In genomic region chr18:45838302-45839070, GRCh38 we compare ENCODE assay signal across 11 cellular contexts. TPM values are rescaled to one million over a fixed set of nuclear protein-coding genes. Genes with fewer than 3 reads are reported as not detected.
DNase-seq lines count a peak whose midpoint lies in the region; ATAC-seq and TF ChIP-seq lines count a peak whose summit lies in the region.
"Had no signal": no experiment of that assay in that cellular context is flagged by ENCODE, and none has a peak within 500 bp of the region (broad histone marks: within the 10 kb centered on the region; RNA-seq: fewer than 3 reads in every experiment).

No MANE protein-coding gene starts in this region.

- ATAC-seq in T-helper 17 cell (no peak), left ventricle myocardium superior (peak; percentile 56)

- intact Hi-C loops in left ventricle myocardium superior (cut with micrococcal nuclease): loop anchor here (10.0 kb wide), 1 partner anchor 114 kb away; the partner anchor contains the start of gene SLC14A1

- no peaks in the 10 kb centered on the region for H3K9me3 ChIP-seq in T-helper 17 cell (ENCODE audit: control insufficient read depth, low read length, poor library complexity, severe bottlenecking)
- H3K9me3 ChIP-seq in parathyroid adenoma (ENCODE audit: control insufficient read depth, low read length): no peaks in the 10 kb centered on the region

- H3K79me2 ChIP-seq in parathyroid adenoma: no peaks in the 10 kb centered on the region

- no peaks in the 10 kb centered on the region for H3K27me3 ChIP-seq in parathyroid adenoma (ENCODE audit: control insufficient read depth, insufficient read depth, low read length)

- peak overlapping the region; percentile 81 for H2AFZ ChIP-seq in parathyroid adenoma

- in situ Hi-C loops in GM13977 (cut with MboI; ENCODE audit: low pct_unique_long_range_greater_than_20kb, low sequenced_read_pairs, unreplicated experiment): no loop called here

- no peak overlapping the region for H3K4me3 ChIP-seq in parathyroid adenoma (ENCODE audit: low read depth, low read length)

- peak overlapping the region; percentile 74 for H3K4me3 Mint-ChIP-seq in T-helper 17 cell

- no peak for TF ChIP-seq CTCF in parathyroid adenoma (IDR thresholded peaks at IDR 0.05)
- TF ChIP-seq CTCF in GM13977 (IDR thresholded peaks at IDR 0.05; ENCODE audit: extremely low read depth, insufficient read depth, missing control alignments): no peak

- H3K4me2 ChIP-seq in parathyroid adenoma (ENCODE audit: low read length): peak overlapping the region; percentile 40

- peaks cover 49% of the 10 kb centered on the region for H3K27me3 Mint-ChIP-seq in T-helper 17 cell

- no peaks in the 10 kb centered on the region for H3K36me3 ChIP-seq in parathyroid adenoma (ENCODE audit: control insufficient read depth, insufficient read depth, low read length)

- H3K4me1 ChIP-seq in parathyroid adenoma: peaks cover 2% of the 10 kb centered on the region

- no peak overlapping the region for H3K27ac Mint-ChIP-seq in T-helper 17 cell
- H3K27ac Mint-ChIP-seq: brain had no signal

- peaks cover 21% of the 10 kb centered on the region for H3K4me1 Mint-ChIP-seq in T-helper 17 cell

- H3K27ac ChIP-seq in parathyroid adenoma: no peak overlapping the region
- H3K27ac ChIP-seq: skin epidermis had no signal

- no peak overlapping the region for H3K9ac ChIP-seq in parathyroid adenoma

- peaks cover 5% of the 10 kb centered on the region for H3K36me3 Mint-ChIP-seq in T-helper 17 cell (ENCODE audit: low read depth)
- H3K36me3 Mint-ChIP-seq: brain had no signal

- DNase-seq in ELF-1 (ENCODE audit: low read depth, low spot score): peak; percentile 34
- no peak for DNase-seq in T-helper 17 cell
- peak; percentile 47 for DNase-seq in left ventricle myocardium superior
- no peak for DNase-seq in UCSD-AML1 (lab: John Stamatoyannopoulos, UW; ENCODE audit: unreplicated experiment)
- no peak for DNase-seq in GM13977 (ENCODE audit: low spot score)
- DNase-seq in RKO (ENCODE audit: low spot score): no peak
- DNase-seq in activated effector memory CD4-positive, alpha-beta T cell treated with anti-CD3 and anti-CD28 coated beads, Interleukin-2, amount 50 U/mL, for 16 hours: no peak
- DNase-seq: hippocampal formation had no signal

RNA-seq across cellular contexts. Expression of gene SIGLEC15, which starts 13.0 kb away (rescaled TPM):
- total RNA-seq in T-helper 17 cell: not detected
- total RNA-seq in left ventricle myocardium superior: 0.10 TPM

Comparison
In these comparisons a context has a peak if more than half of its experiments do, and no peak if none do; other contexts are left out.
1. DNase-seq: peak in ELF-1 (single experiment) and left ventricle myocardium superior (single experiment); none in T-helper 17 cell (0 of 3), UCSD-AML1 (single experiment), GM13977 (single experiment), RKO (single experiment) and activated effector memory CD4-positive, alpha-beta T cell treated with anti-CD3 and anti-CD28 coated beads, Interleukin-2, amount 50 U/mL, for 16 hours (single experiment).